ENCODE assay signal across 27 cellular contexts in the genomic region with DNA sequence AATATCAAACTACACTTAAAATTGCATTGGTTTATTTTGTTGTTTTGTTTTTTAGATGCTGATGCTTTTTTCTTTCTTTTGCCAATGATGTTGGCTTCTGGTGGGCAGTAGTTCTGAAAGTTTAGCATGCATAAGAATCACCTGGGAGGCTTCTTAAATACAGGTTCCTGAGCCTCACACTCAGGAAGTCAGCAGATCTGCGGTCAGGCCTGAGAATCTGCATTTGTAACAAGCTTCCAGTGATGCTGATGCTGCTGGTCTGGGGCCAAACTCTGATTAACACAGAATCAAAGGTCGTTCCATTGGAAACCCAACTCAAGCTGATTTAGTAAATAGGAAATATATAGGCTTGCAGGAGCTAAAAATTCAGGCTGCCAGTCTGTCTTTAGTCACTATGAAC.
"Had no signal": no experiment of that assay in that cellular context is flagged by ENCODE, and none has a peak within 500 bp of the region (broad histone marks: within the 10 kb centered on the region; RNA-seq: fewer than 3 reads in every experiment).

No MANE protein-coding gene starts in this region.

- H3K9ac ChIP-seq: SK-N-SH had no signal

- H3K27me3 ChIP-seq: MG63, SJSA1 had no signal

- H3K9me2 ChIP-seq: SK-N-SH had no signal

- H3K4me1 ChIP-seq: SJSA1 had no signal

- H3K4me2 ChIP-seq: PC-9, SK-N-SH had no signal

- H3K9me3 ChIP-seq: MG63, SK-N-SH had no signal

- H3K27ac ChIP-seq: PC-9, SJSA1 had no signal

- H3K36me3 ChIP-seq: MG63, SJSA1 had no signal

- H3K4me3 ChIP-seq: MG63, PC-9, SJSA1 had no signal

- DNase-seq: Kasumi-1, KG1, MG63, MV-4-11, NCI-H1092, NCI-H1105, NCI-H1417 treated with DMSO at 0.1 percent for 48 hours, NCI-H1436 treated with DMSO at 0.1 percent for 48 hours, NCI-H187, NCI-H1930, NCI-H2029 treated with DMSO at 0.1 percent for 48 hours, NCI-H2171 treated with DMSO at 0.1 percent for 48 hours, NCI-H2227 treated with DMSO at 0.1 percent for 48 hours, NCI-H345, NCI-H446, NCI-H510A treated with DMSO at 0.1 percent for 48 hours, NCI-H524 treated with DMSO at 0.1 percent for 48 hours, NCI-H526 treated with DMSO at 0.1 percent for 48 hours, NCI-H774, PC-9, Right ventricle myocardium superior, SHP77 treated with DMSO at 0.1 percent for 48 hours, SK-N-SH, SW 1271, T-helper 1 cell had no signal

- ATAC-seq: Panc1 had no signal

- H2AFZ ChIP-seq: PC-9 had no signal
